In the genomic region with DNA sequence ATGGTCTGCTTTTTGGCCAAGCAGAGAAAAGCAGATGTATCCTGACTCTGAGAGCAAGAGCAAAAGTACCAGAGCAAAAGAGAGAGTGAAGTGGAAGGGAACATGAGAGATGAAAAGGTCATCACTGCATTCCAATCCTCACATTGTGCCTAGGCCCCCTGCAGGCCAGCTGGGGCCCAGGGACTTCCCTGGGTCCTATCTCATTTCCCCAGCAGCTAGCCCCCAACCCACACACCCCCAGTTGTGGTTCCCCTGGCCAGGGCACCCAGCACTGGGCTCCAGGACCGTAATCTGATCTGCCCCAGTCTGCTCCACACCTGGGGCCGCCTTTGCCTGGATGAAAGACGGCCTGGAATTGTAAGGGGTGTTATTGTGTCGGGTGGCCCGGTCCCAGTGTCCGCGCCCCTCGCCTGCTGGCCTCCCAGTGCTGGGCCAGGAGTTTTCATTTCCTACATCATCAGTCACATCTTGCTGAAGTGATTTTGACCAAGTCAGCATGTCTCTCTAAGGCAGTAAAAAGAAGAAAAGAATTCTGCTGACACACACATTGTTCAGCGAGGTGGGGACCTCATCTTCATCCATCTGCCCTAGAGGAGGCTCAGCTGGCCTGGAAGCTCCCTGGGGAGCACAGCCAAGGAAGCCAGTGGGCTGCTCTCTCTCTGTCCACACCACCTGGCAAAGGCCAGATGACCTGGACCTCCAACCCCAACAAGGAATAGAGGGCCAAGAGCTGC, we compare ENCODE assay signal across 1 cellular context.
A peak's percentile ranks its signal among the peaks of the same experiment; 100 is the strongest.
TF ChIP-seq lines count a peak whose summit lies in the region.

No MANE protein-coding gene starts in this region.

TF ChIP-seq in GM12878, 131 proteins besides CTCF, POLR2A, EP300 and RAD21:
- TF ChIP-seq CBX3 (IDR thresholded peaks at IDR 0.05; ENCODE audit: borderline replicate concordance, low read depth) (no peak), NFXL1 (IDR thresholded peaks at IDR 0.05; ENCODE audit: borderline replicate concordance) (peak; percentile 52; the same call in 1 of the 2 replicates)
